Comparison of ENCODE assay signal across 1 cellular context in the genomic region with DNA sequence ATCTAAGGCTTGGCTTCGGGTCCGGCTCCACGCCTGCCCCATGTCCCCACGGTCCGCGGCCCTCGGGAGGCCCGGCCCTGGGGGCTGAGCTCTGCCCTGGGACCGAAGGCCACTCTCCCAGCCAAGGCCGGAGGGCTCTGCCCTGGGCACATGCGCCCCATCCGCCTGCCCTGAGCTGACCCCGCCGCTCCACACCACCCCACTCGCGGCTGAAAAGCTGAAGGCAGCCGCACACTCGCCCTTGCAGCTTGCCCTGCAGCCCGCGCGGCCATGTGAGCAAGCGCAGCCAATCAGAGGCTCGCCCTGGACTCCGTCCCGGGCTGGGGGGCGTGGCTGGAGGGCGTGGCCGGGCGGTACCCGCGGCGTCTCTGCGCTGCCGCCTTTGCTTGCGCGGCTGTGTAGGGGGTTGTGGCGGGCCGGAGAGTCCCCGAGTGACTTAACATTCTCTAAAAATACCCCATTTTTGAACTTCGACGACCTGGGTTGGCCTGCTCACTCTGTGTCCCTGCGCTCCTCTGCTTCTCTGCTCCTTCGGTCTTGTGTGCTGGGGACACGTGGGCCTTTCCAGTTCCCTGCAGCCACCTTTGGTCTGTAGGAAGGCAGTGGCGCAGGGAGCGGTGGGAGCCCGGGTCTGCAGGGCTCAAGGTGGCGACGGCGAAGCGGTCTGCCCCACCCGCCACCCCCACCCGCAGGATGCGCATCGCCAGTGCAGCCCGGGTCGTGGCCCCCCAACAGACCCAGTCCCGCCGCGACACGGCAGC.
A peak's percentile ranks its signal among the peaks of the same experiment; 100 is the strongest.
TF ChIP-seq lines count a peak whose summit lies in the region.

No MANE protein-coding gene starts in this region.

TF ChIP-seq in WTC11, 78 proteins besides CTCF, POLR2A, EP300 and RAD21 (continued from another document):
- no peak for TF ChIP-seq RORB (CRISPR knock-in tag; IDR thresholded peaks at IDR 0.05)
- TF ChIP-seq MXD4 (CRISPR knock-in tag; IDR thresholded peaks at IDR 0.05; ENCODE audit: borderline replicate concordance): no peak
- TF ChIP-seq SMAD3 (CRISPR knock-in tag; IDR thresholded peaks at IDR 0.05; ENCODE audit: borderline replicate concordance): peak; percentile 18; the same call in 1 of the 2 replicates
